ENCODE assay signal across 14 cellular contexts in genomic region chr11:5703741-5704536, GRCh38. TPM values are rescaled to one million over a fixed set of nuclear protein-coding genes. Genes with fewer than 3 reads are reported as not detected.
DNase-seq lines count a peak whose midpoint lies in the region; ATAC-seq and TF ChIP-seq lines count a peak whose summit lies in the region.
"Had no signal": no experiment of that assay in that cellular context is flagged by ENCODE, and none has a peak within 500 bp of the region (broad histone marks: within the 10 kb centered on the region; RNA-seq: fewer than 3 reads in every experiment).

No MANE protein-coding gene starts in this region.

- H3K4me3 Mint-ChIP-seq in memory B cell, result peak overlapping the region; percentile 24

- H3K4me2 ChIP-seq in smooth muscle cell, result no peak overlapping the region

- no peak overlapping the region for H3K9ac ChIP-seq in smooth muscle cell (ENCODE audit: low read depth)

- H3F3A ChIP-seq in smooth muscle cell (ENCODE audit: low read depth), result no peaks in the 10 kb centered on the region

- no peak overlapping the region for H3K4me3 ChIP-seq in smooth muscle cell

- H3K27ac ChIP-seq in smooth muscle cell (ENCODE audit: low read depth), result no peak overlapping the region

- H3K4me1 ChIP-seq in smooth muscle cell (ENCODE audit: low read depth), result no peaks in the 10 kb centered on the region

- no peaks in the 10 kb centered on the region for H4K20me1 ChIP-seq in smooth muscle cell (ENCODE audit: low read depth)

- no peaks in the 10 kb centered on the region for H3K27me3 Mint-ChIP-seq in memory B cell

- H3K36me3 ChIP-seq in smooth muscle cell (ENCODE audit: low read depth), result no peaks in the 10 kb centered on the region

- H3K9me3 Mint-ChIP-seq in memory B cell, result peaks cover 1% of the 10 kb centered on the region

- H3K36me3 Mint-ChIP-seq in memory B cell, result peaks cover 37% of the 10 kb centered on the region

- H3K9me3 ChIP-seq in smooth muscle cell (replicated peaks; ENCODE audit: low read depth), result no peaks in the 10 kb centered on the region

- 94% methylated on average over 2 of the region's 2 CpGs for WGBS in smooth muscle cell (ENCODE audit: low lambda C conversion rate)

- H3K4me1 Mint-ChIP-seq in memory B cell, result peaks cover 24% of the 10 kb centered on the region

- no peaks in the 10 kb centered on the region for H3K79me2 ChIP-seq in smooth muscle cell (ENCODE audit: low read depth)

- no peak for TF ChIP-seq CTCF in smooth muscle cell (IDR thresholded peaks at IDR 0.05; ENCODE audit: borderline replicate concordance, insufficient read depth, poor library complexity, severe bottlenecking)

- no peak overlapping the region for H2AFZ ChIP-seq in smooth muscle cell (ENCODE audit: low read depth)

- peak; percentile 72 for ATAC-seq in GM18873 (IDR thresholded peaks at IDR 0.05; ENCODE audit: low FRiP score, unreplicated experiment)
- peak; percentile 71 for ATAC-seq in GM21529 (IDR thresholded peaks at IDR 0.05; ENCODE audit: unreplicated experiment)
- peak; percentile 78 for ATAC-seq in HG03175 (IDR thresholded peaks at IDR 0.05; ENCODE audit: unreplicated experiment)
- no peak for ATAC-seq in memory B cell (ENCODE audit: low read depth)

- H3K27ac Mint-ChIP-seq in memory B cell, result peak overlapping the region; percentile 58

- DNase-seq in memory B cell (ENCODE audit: low spot score in 2 of 2), result no peak
- no peak for DNase-seq in activated gamma-delta T cell treated with Interleukin-2 at 50 U/mL for 16 hours
- DNase-seq in smooth muscle cell (lab: John Stamatoyannopoulos, UW; ENCODE audit: unreplicated experiment), result no peak
- no peak for DNase-seq in stimulated activated CD4-positive, alpha-beta T cell treated with anti-CD3 and anti-CD28 coated beads, Interleukin-15, amount 100 ng/mL, for 24 hours
- DNase-seq: activated CD8-positive, alpha-beta memory T cell treated with anti-CD3 and anti-CD28 coated beads, Interleukin-2, amount 50 U/mL, for 4 hours; DMS153; erythroblast; NCI-H1417 treated with DMSO at 0.1 percent for 48 hours; T-helper 9 cell had no signal

- H3K27me3 ChIP-seq in smooth muscle cell (ENCODE audit: low read depth), result no peaks in the 10 kb centered on the region

RNA-seq across cellular contexts. Expression of gene TRIM22, which starts 14.3 kb away (rescaled TPM):
- 34.4 and 41.1 TPM in 2 replicates for total RNA-seq in smooth muscle cell
- polyA plus RNA-seq in smooth muscle cell, result 26.1 and 33.4 TPM in 2 replicates

RNA-seq across cellular contexts. Expression of gene TRIM5, which starts 19.1 kb away (rescaled TPM):
- total RNA-seq in smooth muscle cell, result 22.2 and 27.6 TPM in 2 replicates
- polyA plus RNA-seq in smooth muscle cell, result 16.4 and 18.0 TPM in 2 replicates

RNA-seq across cellular contexts. Expression of gene OR56B1, which starts 32.3 kb away (rescaled TPM):
- not detected in 2 replicates for total RNA-seq in smooth muscle cell
- not detected in 2 replicates for polyA plus RNA-seq in smooth muscle cell
- total RNA-seq: HT-29 had no signal

RNA-seq across cellular contexts. Expression of gene OR52N4, which starts 50.1 kb away (rescaled TPM):
- total RNA-seq in smooth muscle cell, result 0.40 and 1.9 TPM in 2 replicates
- not detected in 2 replicates for polyA plus RNA-seq in smooth muscle cell
- total RNA-seq: HT-29, OCI-LY7 had no signal
